Comparison of ENCODE assay signal across 7 cellular contexts in genomic region chr14:105559384-105560046, GRCh38. TPM values are rescaled to one million over a fixed set of nuclear protein-coding genes. Genes with fewer than 3 reads are reported as not detected.
DNase-seq lines count a peak whose midpoint lies in the region; ATAC-seq, FAIRE-seq and TF ChIP-seq lines count a peak whose summit lies in the region.
"Not testable (repeated sequence)": the region's sequence is repeated elsewhere in the genome, so short reads cannot be mapped to it uniquely, and the experiment has no call there.

No MANE protein-coding gene starts in this region.

- in situ Hi-C loops in Panc1 (cut with HindIII; ENCODE audit: low pct_unique_long_range_greater_than_20kb, low sequenced_read_pairs), result not testable (repeated sequence)
- in situ Hi-C loops in GM12878 (cut with MboI), result loop anchor here (10.0 kb wide), 2 partner anchors 715 to 815 kb away; no protein-coding TSS in a partner anchor

- TF ChIP-seq POLR2A in GM12878 (IDR thresholded peaks at IDR 0.05; ENCODE audit: low read depth, low read length), result not testable (repeated sequence)

- H3K4me1 ChIP-seq in Panc1 (ENCODE audit: control insufficient read depth, insufficient read depth, low read length), result not testable (repeated sequence)
- H3K4me1 ChIP-seq in GM12878 (ENCODE audit: control insufficient read depth, insufficient read depth, low read length), result peaks cover 26% of the 10 kb centered on the region

- H3K4me2 ChIP-seq in GM12878 (ENCODE audit: control insufficient read depth, insufficient read depth), result peak overlapping the region; percentile 71

- not testable (repeated sequence) for H4K20me1 ChIP-seq in GM12878 (ENCODE audit: control insufficient read depth, insufficient read depth)

- RAD21 ChIA-PET in GM12878 (lab: Charles Lee; ENCODE audit: unreplicated experiment), result not testable (repeated sequence)

- CTCF ChIA-PET in Panc1 (lab: Charles Lee), result not testable (repeated sequence)
- CTCF ChIA-PET in GM12878 (lab: Yijun Ruan, JAX), result interaction anchor here (0.6 to 1.1 kb wide), 3 partner anchors 118 to 858 kb away, joined by 3 read pairs; no protein-coding TSS in a partner anchor

- H3K9me3 ChIP-seq in Panc1 (ENCODE audit: control insufficient read depth, insufficient read depth, low read depth, low read length); GM12878 (replicated peaks; ENCODE audit: control insufficient read depth, insufficient read depth, low read length): not testable (repeated sequence)

- not testable (repeated sequence) for H3K27me3 ChIP-seq in Panc1 (ENCODE audit: control insufficient read depth, insufficient read depth, low read length); GM12878 (replicated peaks in 1 of 2; ENCODE audit: control insufficient read depth in 2 of 2, insufficient read depth in 2 of 2, low read length in 1 of 2)

- not testable (repeated sequence) for H2AFZ ChIP-seq in GM12878 (ENCODE audit: control insufficient read depth, low read depth, low read length)

- not testable (repeated sequence) for H3K79me2 ChIP-seq in GM12878 (ENCODE audit: control insufficient read depth, insufficient read depth, low read length)

- 2% methylated on average over 16 of the region's 49 CpGs for WGBS in GM12878 (ENCODE audit: insufficient coverage, insufficient replicate concordance, low lambda C conversion rate, missing lambda C conversion rate)

- H3K9ac ChIP-seq in GM12878 (ENCODE audit: control insufficient read depth, insufficient read depth, low read length), result peak overlapping the region; percentile 60; the same call in 1 of the 2 replicates

- not testable (repeated sequence) for H3K27ac ChIP-seq in Panc1 (ENCODE audit: low read length)
- H3K27ac ChIP-seq in GM12878 (ENCODE audit: control insufficient read depth, insufficient read depth), result peak overlapping the region; percentile 80

- peak; percentile 30 for ATAC-seq in GM18519 (IDR thresholded peaks at IDR 0.05; ENCODE audit: low FRiP score, unreplicated experiment)
- ATAC-seq in GM21367 (IDR thresholded peaks at IDR 0.05; ENCODE audit: unreplicated experiment), result peak; percentile 24
- ATAC-seq in HG02840 (IDR thresholded peaks at IDR 0.05; ENCODE audit: low FRiP score, unreplicated experiment), result peak; percentile 53
- ATAC-seq in HG03378 (IDR thresholded peaks at IDR 0.05; ENCODE audit: unreplicated experiment), result peak; percentile 22
- peak; percentile 75 for ATAC-seq in Panc1
- peak; percentile 63 for ATAC-seq in GM12878

- TF ChIP-seq EP300 in GM12878 (IDR thresholded peaks at IDR 0.05; ENCODE audit: borderline replicate concordance in 1 of 2, control insufficient read depth in 1 of 2, low read depth in 2 of 2, low read length in 2 of 2), result not testable (repeated sequence)

- not testable (repeated sequence) for H3K4me3 ChIP-seq in Panc1 (ENCODE audit: low read depth in 2 of 2, low read length in 2 of 2)
- peak overlapping the region; percentile 36; the same call in 1 of the 2 replicates for H3K4me3 ChIP-seq in GM12878

- TF ChIP-seq RAD21 in GM12878 (IDR thresholded peaks at IDR 0.05; ENCODE audit: insufficient read depth, low read depth, low read length), result not testable (repeated sequence)

- POLR2A ChIA-PET in Panc1 (lab: Charles Lee); GM12878 (lab: Charles Lee): not testable (repeated sequence)

- TF ChIP-seq CTCF in Panc1 (IDR thresholded peaks at IDR 0.05); GM12878 (IDR thresholded peaks at IDR 0.05 in 2 of 3, conservative IDR thresholded peaks at IDR 0.05 in 1 of 3; ENCODE audit: control insufficient read depth in 2 of 3, extremely low read depth in 1 of 3, insufficient read depth in 1 of 3, low read depth in 3 of 3, low read length in 3 of 3): not testable (repeated sequence)

- SMC1A ChIA-PET in GM12878 (lab: Charles Lee; ENCODE audit: uncharacterized antibody, unreplicated experiment), result not testable (repeated sequence)

- not testable (repeated sequence) for H3K36me3 ChIP-seq in Panc1 (ENCODE audit: control insufficient read depth, insufficient read depth, low read length); GM12878 (ENCODE audit: control insufficient read depth in 2 of 2, insufficient read depth in 2 of 2, low read length in 1 of 2)

- intact Hi-C loops in Panc1 (cut with micrococcal nuclease; ENCODE audit: unreplicated experiment), result not testable (repeated sequence)
- intact Hi-C loops in GM12878 (cut with micrococcal nuclease; ENCODE audit: unreplicated experiment), result loop anchor here (10.0 kb wide), 1 partner anchor 745 kb away; no protein-coding TSS in a partner anchor

- not testable (repeated sequence) for BruUV-seq in Panc1 (replicated peaks; lab: Mats Ljungman, UMichigan); GM12878 (replicated peaks; lab: Mats Ljungman, UMichigan)

- FAIRE-seq in GM12878 (lab: Jason Lieb, UNC), result peak; percentile 23

- DNase-seq in Panc1 (ENCODE audit: low read depth, low spot score); GM12878 (ENCODE audit: low read depth, low spot score): not testable (repeated sequence)
- DNase-seq in mesenteric fat pad (ENCODE audit: low spot score), result peak; percentile 62

RNA-seq across cellular contexts. Expression of gene TMEM121, which starts 33.1 kb away (rescaled TPM):
- total RNA-seq in Panc1 (2021; ENCODE audit: unreplicated experiment), result 4.6 TPM
- 8.4 TPM for polyA plus RNA-seq in Panc1 (2012; ENCODE audit: insufficient read length)
- 2.2 and 2.7 TPM in 2 replicates for total RNA-seq in GM12878 (2013; cell fraction: nucleolus; rRNA removed)
- total RNA-seq in GM12878 (2014; rRNA removed), result 4.9 and 6.6 TPM in 2 replicates
- total RNA-seq in GM12878 (2014; rRNA removed; fragmentation: Illumina TruSeq; extraction: Trizol), result 0.09 and 0.13 TPM in 2 replicates
- 3.2 and 3.4 TPM in 2 replicates for total RNA-seq in GM12878 (2021)
- not detected for polyA plus RNA-seq in GM12878 (2011; ENCODE audit: low read depth)
- polyA plus RNA-seq in GM12878 (2011; rRNA removed), result 0.04 TPM in 1 of 2 replicates, not detected in the other
- 0.13 TPM in 1 of 2 replicates, not detected in the other for polyA plus RNA-seq in GM12878 (2011; cell fraction: cytosol; rRNA removed)
- 0.07 and 0.12 TPM in 2 replicates for polyA plus RNA-seq in GM12878 (2011; cell fraction: nucleus; rRNA removed)
- 0.30 and 0.35 TPM in 2 replicates for polyA plus RNA-seq in GM12878 (2012)
- not detected in 2 replicates for polyA plus RNA-seq in GM12878 (2014; fragmentation: Illumina TruSeq; extraction: Trizol)
- under 1 TPM in 1 of 2 experiments, not detected in 1; 0.27 TPM for polyA plus RNA-seq in GM12878 (2014; fragmentation: Nextera tagmentation; extraction: Ambion mirVana)
- polyA plus RNA-seq in GM12878 (2014; rRNA removed), result 3.1 and 4.9 TPM in 2 replicates
- polyA plus RNA-seq in GM12878 (2016; fragmentation: Nextera tagmentation; extraction: Ambion mirVana), result 1 to 10 TPM in 1 of 2 experiments, under 1 TPM in 1; 0.49 to 1.9 TPM
- polyA minus RNA-seq in GM12878 (2011; rRNA and poly(A)+ RNA removed), result not detected in 2 replicates
- polyA minus RNA-seq in GM12878 (2011; cell fraction: cytosol; rRNA and poly(A)+ RNA removed), result not detected in 2 replicates
- polyA minus RNA-seq in GM12878 (2011; cell fraction: nucleus; rRNA and poly(A)+ RNA removed), result 0.12 and 0.29 TPM in 2 replicates
- 2.1 TPM for total RNA-seq in mesenteric fat pad

Comparison
In these comparisons a context has a peak if more than half of its experiments do, and no peak if none do; other contexts are left out.
1. ATAC-seq: peak in every context shown above with its lines; median percentile 75 in Panc1; 63 in GM12878; 53 in HG02840; 30 in GM18519; 24 in GM21367; 22 in HG03378.